In the genomic region with DNA sequence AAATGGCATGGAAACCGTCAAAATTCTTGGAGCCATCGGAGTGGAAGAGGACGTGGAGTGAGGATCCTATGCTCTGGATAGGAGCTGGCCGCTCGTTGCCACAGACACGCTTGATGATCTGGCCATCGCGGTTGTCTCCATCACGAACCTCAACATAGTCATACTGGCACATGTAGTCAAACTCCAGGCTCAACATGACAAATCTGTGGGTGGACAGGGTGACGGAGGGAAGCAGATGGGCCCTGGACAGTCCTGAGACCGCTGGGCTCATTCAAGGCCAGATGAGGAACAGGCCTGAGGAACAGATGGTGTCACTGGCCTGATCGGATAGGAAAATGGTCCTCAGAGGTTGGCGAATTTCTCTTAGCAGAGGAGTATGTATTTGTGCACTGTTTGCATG, we compare ENCODE assay signal across 35 cellular contexts. TPM values are rescaled to one million over a fixed set of nuclear protein-coding genes. Genes with fewer than 3 reads are reported as not detected.
"Had no signal": no experiment of that assay in that cellular context is flagged by ENCODE, and none has a peak within 500 bp of the region (broad histone marks: within the 10 kb centered on the region; RNA-seq: fewer than 3 reads in every experiment).

No MANE protein-coding gene starts in this region.

- H3K4me1 ChIP-seq: ascending aorta had no signal

- H3K36me3 ChIP-seq: ascending aorta had no signal

- H3K27ac Mint-ChIP-seq: activated CD4-positive, alpha-beta memory T cell treated with anti-CD3 and anti-CD28 coated beads, Interleukin-2, amount 10 ng/mL, durations not matched to agents 7 days and 5 days; activated CD4-positive, alpha-beta T cell treated with anti-CD3 and anti-CD28 coated beads for 36 hours; activated CD4-positive, alpha-beta T cell treated with anti-CD3 and anti-CD28 coated beads, Interleukin-2, amount 10 ng/mL, durations not matched to agents 7 days and 5 days; activated CD8-positive, alpha-beta memory T cell treated with anti-CD3 and anti-CD28 coated beads, Interleukin-2, amount 10 ng/mL, durations not matched to agents 7 days and 5 days; activated CD8-positive, alpha-beta T cell treated with anti-CD3 and anti-CD28 coated beads, Interleukin-2, amount 10 ng/mL, durations not matched to agents 7 days and 5 days; activated naive CD4-positive, alpha-beta T cell treated with anti-CD3 and anti-CD28 coated beads, Interleukin-2, amount 10 ng/mL, durations not matched to agents 7 days and 5 days; activated naive CD4-positive, alpha-beta T cell treated with anti-CD3 and anti-CD28 coated beads, Interleukin-2, amount 50 U/mL, for 24 hours; activated naive CD8-positive, alpha-beta T cell; activated naive CD8-positive, alpha-beta T cell treated with anti-CD3 and anti-CD28 coated beads, Interleukin-2, amount 10 ng/mL, durations not matched to agents 7 days and 5 days; activated naive CD8-positive, alpha-beta T cell treated with anti-CD3 and anti-CD28 coated beads, Interleukin-2, amount 50 U/mL, for 24 hours; activated T-cell treated with anti-CD3 and anti-CD28 coated beads, Interleukin-2, amount 50 U/mL, for 24 hours; activated T-helper 2 cell treated with anti-CD3 and anti-CD28 coated beads, Interferon-gamma antibody, Interleukin-2, Interleukin-4, amounts not matched to agents 10 μg/mL and 5 μg/mL and 100 μg/mL, durations not matched to agents 14 hours and 24 hours and 36 hours; brain; T-helper 1 cell treated with Interleukin-12 subunit alpha and Interleukin-12 subunit beta and Interleukin-4 antibody, amounts not matched to agents 30 μg/mL and 1 μg/mL, for 36 hours; T-helper 2 cell treated with Interferon-gamma antibody and Interleukin-4, amounts not matched to agents 5 μg/mL and 100 μg/mL, for 36 hours; WTC11 had no signal

- H3K36me3 Mint-ChIP-seq: activated CD8-positive, alpha-beta memory T cell treated with anti-CD3 and anti-CD28 coated beads, Interleukin-2, amount 10 ng/mL, durations not matched to agents 7 days and 5 days; activated naive CD4-positive, alpha-beta T cell treated with anti-CD3 and anti-CD28 coated beads, Interleukin-2, amount 10 ng/mL, durations not matched to agents 7 days and 5 days; activated naive CD4-positive, alpha-beta T cell treated with anti-CD3 and anti-CD28 coated beads, Interleukin-2, amount 50 U/mL, for 24 hours; activated naive CD8-positive, alpha-beta T cell; activated naive CD8-positive, alpha-beta T cell treated with anti-CD3 and anti-CD28 coated beads, Interleukin-2, amount 10 ng/mL, durations not matched to agents 7 days and 5 days; brain; WTC11 had no signal

- DNase-seq: activated CD4-positive, alpha-beta memory T cell treated with anti-CD3 and anti-CD28 coated beads, Interleukin-2, amount 10 ng/mL, durations not matched to agents 7 days and 5 days; activated CD4-positive, alpha-beta T cell treated with anti-CD3 and anti-CD28 coated beads for 1 hour; activated CD4-positive, alpha-beta T cell treated with anti-CD3 and anti-CD28 coated beads for 36 hours; activated CD4-positive, alpha-beta T cell treated with anti-CD3 and anti-CD28 coated beads for 48 hours; activated CD4-positive, alpha-beta T cell treated with anti-CD3 and anti-CD28 coated beads, Interleukin-2, amount 10 ng/mL, durations not matched to agents 7 days and 5 days; activated CD4-positive, alpha-beta T cell treated with anti-CD3 and anti-CD28 coated beads, Interleukin-2, amount 50 U/mL, for 48 hours; activated CD4-positive, CD25-positive, alpha-beta regulatory T cell; activated CD8-positive, alpha-beta memory T cell treated with anti-CD3 and anti-CD28 coated beads for 24 hours; activated CD8-positive, alpha-beta memory T cell treated with anti-CD3 and anti-CD28 coated beads, Interleukin-2, amount 10 ng/mL, durations not matched to agents 7 days and 5 days; activated CD8-positive, alpha-beta memory T cell treated with anti-CD3 and anti-CD28 coated beads, Interleukin-2, amount 50 U/mL, for 48 hours; activated CD8-positive, alpha-beta T cell treated with anti-CD3 and anti-CD28 coated beads, Interleukin-2, amount 10 ng/mL, durations not matched to agents 7 days and 5 days; activated effector memory CD4-positive, alpha-beta T cell treated with Interleukin-2 at 50 U/mL for 16 hours; activated gamma-delta T cell; activated naive CD4-positive, alpha-beta T cell treated with anti-CD3 and anti-CD28 coated beads, Interleukin-2, amount 10 ng/mL, durations not matched to agents 7 days and 5 days; activated naive CD4-positive, alpha-beta T cell treated with Interleukin-2 at 50 U/mL for 16 hours; activated naive CD8-positive, alpha-beta T cell treated with anti-CD3 and anti-CD28 coated beads, Interleukin-2, amount 10 ng/mL, durations not matched to agents 7 days and 5 days; activated naive CD8-positive, alpha-beta T cell treated with anti-CD3 and anti-CD28 coated beads, Interleukin-2, amount 50 U/mL, for 24 hours; activated T-cell treated with anti-CD3 and anti-CD28 coated beads, Interleukin-2, amount 50 U/mL, for 24 hours; activated T-cell treated with anti-CD3 and anti-CD28 coated beads, Interleukin-2, amount 50 U/mL, for 48 hours; amygdala; anterior cingulate cortex; central memory CD4-positive, alpha-beta T cell; SW 1271; T-helper 1 cell; T-helper 2 cell; T-helper 9 cell had no signal

- H3K27ac ChIP-seq: ascending aorta, VCaP had no signal

- H3K4me3 Mint-ChIP-seq: activated CD4-positive, alpha-beta memory T cell treated with anti-CD3 and anti-CD28 coated beads, Interleukin-2, amount 10 ng/mL, durations not matched to agents 7 days and 5 days; activated CD4-positive, alpha-beta T cell treated with anti-CD3 and anti-CD28 coated beads for 36 hours; activated CD4-positive, alpha-beta T cell treated with anti-CD3 and anti-CD28 coated beads, Interleukin-2, amount 10 ng/mL, durations not matched to agents 7 days and 5 days; activated CD8-positive, alpha-beta memory T cell treated with anti-CD3 and anti-CD28 coated beads, Interleukin-2, amount 10 ng/mL, durations not matched to agents 7 days and 5 days; activated CD8-positive, alpha-beta T cell treated with anti-CD3 and anti-CD28 coated beads, Interleukin-2, amount 10 ng/mL, durations not matched to agents 7 days and 5 days; activated naive CD4-positive, alpha-beta T cell treated with anti-CD3 and anti-CD28 coated beads, Interleukin-2, amount 10 ng/mL, durations not matched to agents 7 days and 5 days; activated naive CD4-positive, alpha-beta T cell treated with anti-CD3 and anti-CD28 coated beads, Interleukin-2, amount 50 U/mL, for 24 hours; activated naive CD8-positive, alpha-beta T cell; activated naive CD8-positive, alpha-beta T cell treated with anti-CD3 and anti-CD28 coated beads, Interleukin-2, amount 10 ng/mL, durations not matched to agents 7 days and 5 days; activated naive CD8-positive, alpha-beta T cell treated with anti-CD3 and anti-CD28 coated beads, Interleukin-2, amount 50 U/mL, for 24 hours; activated T-cell treated with anti-CD3 and anti-CD28 coated beads, Interleukin-2, amount 50 U/mL, for 24 hours; brain; T-helper 1 cell treated with Interleukin-12 subunit alpha and Interleukin-12 subunit beta and Interleukin-4 antibody, amounts not matched to agents 30 μg/mL and 1 μg/mL, for 36 hours; T-helper 2 cell treated with Interferon-gamma antibody and Interleukin-4, amounts not matched to agents 5 μg/mL and 100 μg/mL, for 36 hours; WTC11 had no signal

- H3K9me3 Mint-ChIP-seq: activated CD4-positive, alpha-beta memory T cell treated with anti-CD3 and anti-CD28 coated beads, Interleukin-2, amount 10 ng/mL, durations not matched to agents 7 days and 5 days; activated CD4-positive, alpha-beta T cell treated with anti-CD3 and anti-CD28 coated beads, Interleukin-2, amount 10 ng/mL, durations not matched to agents 7 days and 5 days; activated naive CD4-positive, alpha-beta T cell treated with anti-CD3 and anti-CD28 coated beads, Interleukin-2, amount 10 ng/mL, durations not matched to agents 7 days and 5 days; activated naive CD4-positive, alpha-beta T cell treated with anti-CD3 and anti-CD28 coated beads, Interleukin-2, amount 50 U/mL, for 24 hours; activated naive CD8-positive, alpha-beta T cell treated with anti-CD3 and anti-CD28 coated beads, Interleukin-2, amount 10 ng/mL, durations not matched to agents 7 days and 5 days; activated naive CD8-positive, alpha-beta T cell treated with anti-CD3 and anti-CD28 coated beads, Interleukin-2, amount 50 U/mL, for 24 hours; activated T-cell treated with anti-CD3 and anti-CD28 coated beads, Interleukin-2, amount 50 U/mL, for 24 hours; activated T-helper 2 cell treated with anti-CD3 and anti-CD28 coated beads, Interferon-gamma antibody, Interleukin-2, Interleukin-4, amounts not matched to agents 10 μg/mL and 5 μg/mL and 100 μg/mL, durations not matched to agents 14 hours and 24 hours and 36 hours; brain; T-helper 1 cell treated with Interleukin-12 subunit alpha and Interleukin-12 subunit beta and Interleukin-4 antibody, amounts not matched to agents 30 μg/mL and 1 μg/mL, for 36 hours; T-helper 2 cell treated with Interferon-gamma antibody and Interleukin-4, amounts not matched to agents 5 μg/mL and 100 μg/mL, for 36 hours; WTC11 had no signal

- H3K4me1 Mint-ChIP-seq: activated CD4-positive, alpha-beta memory T cell treated with anti-CD3 and anti-CD28 coated beads, Interleukin-2, amount 10 ng/mL, durations not matched to agents 7 days and 5 days; activated CD4-positive, alpha-beta T cell treated with anti-CD3 and anti-CD28 coated beads for 36 hours; activated CD4-positive, alpha-beta T cell treated with anti-CD3 and anti-CD28 coated beads, Interleukin-2, amount 10 ng/mL, durations not matched to agents 7 days and 5 days; activated CD8-positive, alpha-beta memory T cell treated with anti-CD3 and anti-CD28 coated beads, Interleukin-2, amount 10 ng/mL, durations not matched to agents 7 days and 5 days; activated naive CD4-positive, alpha-beta T cell treated with anti-CD3 and anti-CD28 coated beads, Interleukin-2, amount 10 ng/mL, durations not matched to agents 7 days and 5 days; activated naive CD4-positive, alpha-beta T cell treated with anti-CD3 and anti-CD28 coated beads, Interleukin-2, amount 50 U/mL, for 24 hours; activated naive CD8-positive, alpha-beta T cell treated with anti-CD3 and anti-CD28 coated beads, Interleukin-2, amount 10 ng/mL, durations not matched to agents 7 days and 5 days; activated naive CD8-positive, alpha-beta T cell treated with anti-CD3 and anti-CD28 coated beads, Interleukin-2, amount 50 U/mL, for 24 hours had no signal

- H3K4me3 ChIP-seq: ascending aorta had no signal

- H3K27me3 ChIP-seq: ascending aorta had no signal

- H3K9me3 ChIP-seq: ascending aorta had no signal

RNA-seq across cellular contexts. Expression of a gene that starts 51.3 kb away (rescaled TPM):
- total RNA-seq: activated CD4-positive, alpha-beta memory T cell treated with anti-CD3 and anti-CD28 coated beads, Interleukin-2, amount 10 ng/mL, durations not matched to agents 7 days and 5 days; activated CD4-positive, alpha-beta T cell treated with anti-CD3 and anti-CD28 coated beads for 36 hours; activated CD4-positive, alpha-beta T cell treated with anti-CD3 and anti-CD28 coated beads, Interleukin-2, amount 10 ng/mL, durations not matched to agents 7 days and 5 days; activated CD8-positive, alpha-beta memory T cell treated with anti-CD3 and anti-CD28 coated beads, Interleukin-2, amount 10 ng/mL, durations not matched to agents 7 days and 5 days; activated CD8-positive, alpha-beta T cell treated with anti-CD3 and anti-CD28 coated beads, Interleukin-2, amount 10 ng/mL, durations not matched to agents 7 days and 5 days; activated naive CD8-positive, alpha-beta T cell treated with anti-CD3 and anti-CD28 coated beads, Interleukin-2, amount 10 ng/mL, durations not matched to agents 7 days and 5 days; activated T-helper 2 cell treated with anti-CD3 and anti-CD28 coated beads, Interferon-gamma antibody, Interleukin-2, Interleukin-4, amounts not matched to agents 10 μg/mL and 5 μg/mL and 100 μg/mL, durations not matched to agents 14 hours and 24 hours and 36 hours had no signal

RNA-seq across cellular contexts. Expression of a gene that starts 54.8 kb away (rescaled TPM):
- total RNA-seq: activated CD4-positive, alpha-beta memory T cell treated with anti-CD3 and anti-CD28 coated beads, Interleukin-2, amount 10 ng/mL, durations not matched to agents 7 days and 5 days; activated CD4-positive, alpha-beta T cell treated with anti-CD3 and anti-CD28 coated beads for 36 hours; activated CD4-positive, alpha-beta T cell treated with anti-CD3 and anti-CD28 coated beads, Interleukin-2, amount 10 ng/mL, durations not matched to agents 7 days and 5 days; activated CD8-positive, alpha-beta memory T cell treated with anti-CD3 and anti-CD28 coated beads, Interleukin-2, amount 10 ng/mL, durations not matched to agents 7 days and 5 days; activated CD8-positive, alpha-beta T cell treated with anti-CD3 and anti-CD28 coated beads, Interleukin-2, amount 10 ng/mL, durations not matched to agents 7 days and 5 days; activated naive CD8-positive, alpha-beta T cell treated with anti-CD3 and anti-CD28 coated beads, Interleukin-2, amount 10 ng/mL, durations not matched to agents 7 days and 5 days; activated T-helper 2 cell treated with anti-CD3 and anti-CD28 coated beads, Interferon-gamma antibody, Interleukin-2, Interleukin-4, amounts not matched to agents 10 μg/mL and 5 μg/mL and 100 μg/mL, durations not matched to agents 14 hours and 24 hours and 36 hours had no signal
